ENCODE assay signal across 11 cellular contexts in genomic region chr2:145006957-145007672, GRCh38.
DNase-seq lines count a peak whose midpoint lies in the region; ATAC-seq, FAIRE-seq and TF ChIP-seq lines count a peak whose summit lies in the region.
"Had no signal": no experiment of that assay in that cellular context is flagged by ENCODE, and none has a peak within 500 bp of the region (broad histone marks: within the 10 kb centered on the region; RNA-seq: fewer than 3 reads in every experiment).

No MANE protein-coding gene starts in this region.

- POLR2A ChIA-PET in AG04450 (lab: Yijun Ruan, JAX) (interaction anchor here (0.7 kb wide), 1 partner anchor 102 kb away, joined by 3 read pairs; no protein-coding TSS in a partner anchor), H1 (lab: Charles Lee; ENCODE audit: partially characterized antibody) (interaction anchor here (0.6 kb wide), 1 partner anchor 140 kb away, joined by 3 read pairs; no protein-coding TSS in a partner anchor)

- no peak for TF ChIP-seq POLR2A in H1 (IDR thresholded peaks at IDR 0.05; ENCODE audit: control extremely low read depth in 1 of 2, low read depth in 2 of 2, low read length in 2 of 2)

- H3K27ac ChIP-seq in AG04450 (ENCODE audit: low read depth, low read length) (peak overlapping the region; percentile 86), H1 (ENCODE audit: low read depth, low read length) (no peak overlapping the region), lung (ENCODE audit: low read depth in 1 of 2, low read length in 1 of 2) (peak overlapping the region in 1 of 2 donors; percentile 59)

- DNase-seq in AG04450 (ENCODE audit: low read depth, low spot score) (peak; percentile 78), M059J (ENCODE audit: low read depth) (peak; percentile 99), H1 (ENCODE audit: low read depth in 1 of 2, low spot score in 2 of 2) (no peak), lung (ENCODE audit: low spot score) (peak; percentile 34), hypothalamus (lab: John Stamatoyannopoulos, UW) (no peak), NCI-H524 (lab: John Stamatoyannopoulos, UW) (no peak)
- no peak for DNase-seq in activated T-cell treated with anti-CD3 and anti-CD28 coated beads, Interleukin-2, amount 50 U/mL, for 4 hours
- DNase-seq: activated effector memory CD4-positive, alpha-beta T cell treated with Interleukin-2 at 50 U/mL for 16 hours; Caco-2; SHP77 treated with DMSO at 0.1 percent for 48 hours had no signal

- no peaks in the 10 kb centered on the region for H3K23me2 ChIP-seq in H1 (ENCODE audit: low read depth, low read length)

- no peak overlapping the region for H3K18ac ChIP-seq in H1 (ENCODE audit: extremely low read depth, low read length)

- H3K23ac ChIP-seq in H1 (ENCODE audit: insufficient read length), result no peak overlapping the region

- no peaks in the 10 kb centered on the region for H3K79me1 ChIP-seq in H1 (ENCODE audit: low read depth, low read length)

- no peaks in the 10 kb centered on the region for H4K20me1 ChIP-seq in H1 (replicated peaks in 1 of 2; ENCODE audit: control insufficient read depth in 1 of 2, insufficient read depth in 2 of 2, low read length in 2 of 2)

- H2BK20ac ChIP-seq in H1 (ENCODE audit: low read length), result no peak overlapping the region

- peak overlapping the region; percentile 31 for H3K4me3 ChIP-seq in AG04450 (ENCODE audit: low read depth, low read length)
- H3K4me3 ChIP-seq in H1 (ENCODE audit: extremely low read depth in 1 of 4, insufficient read depth in 2 of 4, low read depth in 3 of 4, low read length in 4 of 4), result no peak overlapping the region
- no peak overlapping the region for H3K4me3 ChIP-seq in lung

- H2BK5ac ChIP-seq in H1 (ENCODE audit: low read depth, low read length), result no peak overlapping the region

- no peak overlapping the region for H2BK120ac ChIP-seq in H1 (replicated peaks; ENCODE audit: low read depth, low read length)

- H3K9me3 Mint-ChIP-seq in activated T-cell treated with anti-CD3 and anti-CD28 coated beads, Interleukin-2, amount 50 U/mL, for 4 hours, result no peaks in the 10 kb centered on the region

- H3K79me2 ChIP-seq in H1 (ENCODE audit: control insufficient read depth in 1 of 2, insufficient read depth in 2 of 2, low read length in 2 of 2), result no peaks in the 10 kb centered on the region

- H3K9ac ChIP-seq in H1 (replicated peaks in 1 of 4; ENCODE audit: extremely low read depth in 1 of 4, low read depth in 3 of 4, low read length in 3 of 4), result no peak overlapping the region

- CTCF ChIA-PET in AG04450 (lab: Charles Lee), result no interaction called here
- CTCF ChIA-PET in H1 (lab: Charles Lee; ENCODE audit: partially characterized antibody), result interaction anchor here (0.6 kb wide), 1 partner anchor 1502 kb away, joined by 3 read pairs; no protein-coding TSS in a partner anchor

- H3K27me3 Mint-ChIP-seq in activated T-cell treated with anti-CD3 and anti-CD28 coated beads, Interleukin-2, amount 50 U/mL, for 4 hours (ENCODE audit: low read depth), result no peaks in the 10 kb centered on the region

- H2AFZ ChIP-seq in H1 (ENCODE audit: low read length), result peak overlapping the region; percentile 68; the same call in 1 of the 2 replicates

- H2AK5ac ChIP-seq in H1 (ENCODE audit: low read depth, low read length), result no peak overlapping the region

- 92% methylated on average over 12 of the region's 12 CpGs; no CpG with 5 or more reads in 1 of the 2 experiments for whole genome bisulfite sequencing in H1 (ENCODE audit: extremely low coverage in 1 of 2, insufficient coverage in 1 of 2, insufficient read length in 1 of 2, insufficient replicate concordance in 2 of 2, low coverage in 1 of 2, low lambda C conversion rate in 2 of 2, missing lambda C conversion rate in 1 of 2), 2 experiments
- 50 to 69% methylated on average over 12 of the region's 12 CpGs for WGBS in lung, 2 donors

- H3K9me3 ChIP-seq in AG04450 (ENCODE audit: control insufficient read depth, insufficient read depth, low read length) (no peaks in the 10 kb centered on the region), H1 (ENCODE audit: insufficient read depth in 2 of 2, low read depth in 1 of 2, low read length in 1 of 2) (no peaks in the 10 kb centered on the region), lung (ENCODE audit: control insufficient read depth in 2 of 2, insufficient read depth in 1 of 2, low read length in 1 of 2) (no peaks in the 10 kb centered on the region)
- H3K9me3 ChIP-seq: Caco-2 had no signal

- H3K56ac ChIP-seq in H1 (replicated peaks; ENCODE audit: insufficient read length, low read depth, low read length), result no peak overlapping the region

- H3K4me3 Mint-ChIP-seq in activated T-cell treated with anti-CD3 and anti-CD28 coated beads, Interleukin-2, amount 50 U/mL, for 4 hours, result no peak overlapping the region

- no peaks in the 10 kb centered on the region for H3K36me3 Mint-ChIP-seq in activated T-cell treated with anti-CD3 and anti-CD28 coated beads, Interleukin-2, amount 50 U/mL, for 4 hours (ENCODE audit: insufficient read depth)

- no peaks in the 10 kb centered on the region for H3K27me3 ChIP-seq in AG04450 (ENCODE audit: control insufficient read depth, insufficient read depth, low read length)
- no peaks in the 10 kb centered on the region for H3K27me3 ChIP-seq in H1 (replicated peaks in 1 of 4; ENCODE audit: control insufficient read depth in 3 of 4, extremely low read depth in 1 of 4, insufficient read depth in 3 of 4, low read length in 3 of 4)
- no peaks in the 10 kb centered on the region for H3K27me3 ChIP-seq in lung (ENCODE audit: control insufficient read depth, insufficient read depth)

- FAIRE-seq in H1 (lab: Jason Lieb, UNC), result no peak

- H3K4me2 ChIP-seq in H1 (ENCODE audit: insufficient read depth in 1 of 2, low read depth in 2 of 2, low read length in 2 of 2), result no peak overlapping the region

- no peak overlapping the region for H2BK15ac ChIP-seq in H1 (ENCODE audit: low read length)

- TF ChIP-seq RAD21 in H1 (IDR thresholded peaks at IDR 0.05 in 1 of 2, conservative IDR thresholded peaks at IDR 0.05 in 1 of 2; ENCODE audit: low read depth in 2 of 2, low read length in 2 of 2), result no peak

- peak; percentile 46 for ATAC-seq in lung (ENCODE audit: insufficient read depth, low FRiP score)
- no peak for ATAC-seq in activated T-cell treated with anti-CD3 and anti-CD28 coated beads, Interleukin-2, amount 50 U/mL, for 4 hours
- ATAC-seq in HG03442 (IDR thresholded peaks at IDR 0.05; ENCODE audit: unreplicated experiment), result no peak

- no peaks in the 10 kb centered on the region for H3K4me1 Mint-ChIP-seq in activated T-cell treated with anti-CD3 and anti-CD28 coated beads, Interleukin-2, amount 50 U/mL, for 4 hours (ENCODE audit: low read depth)

- peak; percentile 14; the same call in 1 of the 2 replicates for TF ChIP-seq CTCF in AG04450 (IDR thresholded peaks at IDR 0.05; ENCODE audit: low read depth, low read length)
- TF ChIP-seq CTCF in H1 (IDR thresholded peaks at IDR 0.05; ENCODE audit: control extremely low read depth in 1 of 3, insufficient read depth in 1 of 3, low read depth in 1 of 3, low read length in 3 of 3), result no peak
- no peak for TF ChIP-seq CTCF in lung (IDR thresholded peaks at IDR 0.05; ENCODE audit: control extremely low read depth, extremely low read depth)

- no peak overlapping the region for H4K8ac ChIP-seq in H1 (ENCODE audit: extremely low read depth, insufficient read depth, low read length)

- no peak overlapping the region for H4K5ac ChIP-seq in H1 (ENCODE audit: insufficient read length, low read depth, low read length)

- H3K36me3 ChIP-seq in H1 (ENCODE audit: control insufficient read depth in 2 of 4, insufficient read depth in 4 of 4, low read length in 3 of 4) (no peaks in the 10 kb centered on the region), lung (ENCODE audit: control insufficient read depth in 2 of 2, insufficient read depth in 2 of 2, low read length in 2 of 2) (no peaks in the 10 kb centered on the region)

- H4K91ac ChIP-seq in H1 (replicated peaks; ENCODE audit: insufficient read length, low read length), result no peak overlapping the region

- no peaks in the 10 kb centered on the region; a peak in 1 of 7 replicates for H3K4me1 ChIP-seq in H1 (replicated peaks in 1 of 4; ENCODE audit: control insufficient read depth in 3 of 4, insufficient read depth in 4 of 4, low read length in 3 of 4)
- H3K4me1 ChIP-seq in lung (ENCODE audit: control insufficient read depth in 2 of 2, insufficient read depth in 2 of 2, low read length in 2 of 2), result peaks cover 0 to 2% of the 10 kb centered on the region in 2 donors
- H3K4me1 ChIP-seq: Caco-2 had no signal

- TF ChIP-seq EP300 in H1 (IDR thresholded peaks at IDR 0.05; ENCODE audit: borderline replicate concordance in 1 of 2, low read depth in 2 of 2, low read length in 2 of 2), result no peak

- no peak overlapping the region for H2BK12ac ChIP-seq in H1 (ENCODE audit: low read depth, low read length)

- no peak overlapping the region for H3K4ac ChIP-seq in H1 (replicated peaks; ENCODE audit: insufficient read length, low read depth, low read length)

- no peak overlapping the region for H3K14ac ChIP-seq in H1 (ENCODE audit: insufficient read length)

TF ChIP-seq in H1, 55 proteins besides CTCF, POLR2A, EP300 and RAD21 (continues in another document):
- TF ChIP-seq RBBP5 (IDR thresholded peaks at IDR 0.05; ENCODE audit: borderline replicate concordance, low read depth, low read length) (no peak), SP4 (IDR thresholded peaks at IDR 0.05; ENCODE audit: low read length) (no peak), SIRT6 (IDR thresholded peaks at IDR 0.05; ENCODE audit: low read length) (no peak), ATF3 (IDR thresholded peaks at IDR 0.05; ENCODE audit: insufficient read depth, low read depth, low read length) (no peak), HDAC6 (IDR thresholded peaks at IDR 0.05; ENCODE audit: low read depth, low read length) (no peak), TCF12 (IDR thresholded peaks at IDR 0.05; ENCODE audit: low read depth, low read length) (no peak), GABPA (IDR thresholded peaks at IDR 0.05; ENCODE audit: borderline replicate concordance, insufficient read depth, low read length) (no peak), SRF (IDR thresholded peaks at IDR 0.05; ENCODE audit: low read depth, low read length) (no peak), SUZ12 (IDR thresholded peaks at IDR 0.05; ENCODE audit: low read length) (no peak), TBP (IDR thresholded peaks at IDR 0.05; ENCODE audit: low read depth, low read length) (no peak), KDM1A (IDR thresholded peaks at IDR 0.05; ENCODE audit: borderline replicate concordance, low read length) (no peak)

Comparison
In these comparisons a context has a peak if more than half of its experiments do, and no peak if none do; other contexts are left out.
1. DNase-seq: peak in AG04450 (single experiment), M059J (single experiment) and lung (single experiment); none in H1 (0 of 2), activated T-cell treated with anti-CD3 and anti-CD28 coated beads, Interleukin-2, amount 50 U/mL, for 4 hours (single experiment), hypothalamus (0 of 51) and NCI-H524 (0 of 2).